Comparison of ENCODE assay signal across 9 cellular contexts in genomic region chr3:140487566-140487965, GRCh38.
"Had no signal": no experiment of that assay in that cellular context is flagged by ENCODE, and none has a peak within 500 bp of the region (broad histone marks: within the 10 kb centered on the region; RNA-seq: fewer than 3 reads in every experiment).

No MANE protein-coding gene starts in this region.

- H3K4me3 Mint-ChIP-seq: GM23338, H9, IgD-negative memory B cell had no signal

- FAIRE-seq: H1, H54, HepG2 had no signal

- H3K4me2 ChIP-seq: GM23338 had no signal

- H3K27ac Mint-ChIP-seq: GM23338, H9, IgD-negative memory B cell had no signal

- DNase-seq: H9, HCEC 1CT, KBM-7 had no signal

- H3K4me3 ChIP-seq: GM23338 had no signal

- H3K36me3 Mint-ChIP-seq: IgD-negative memory B cell had no signal

- H3K4me1 Mint-ChIP-seq: GM23338, IgD-negative memory B cell had no signal

- H3K27ac ChIP-seq: HL-60 had no signal

- ATAC-seq: GM23338, HepG2 had no signal

- H2AFZ ChIP-seq: GM23338 had no signal
